ENCODE assay signal across 1 cellular context in the genomic region with DNA sequence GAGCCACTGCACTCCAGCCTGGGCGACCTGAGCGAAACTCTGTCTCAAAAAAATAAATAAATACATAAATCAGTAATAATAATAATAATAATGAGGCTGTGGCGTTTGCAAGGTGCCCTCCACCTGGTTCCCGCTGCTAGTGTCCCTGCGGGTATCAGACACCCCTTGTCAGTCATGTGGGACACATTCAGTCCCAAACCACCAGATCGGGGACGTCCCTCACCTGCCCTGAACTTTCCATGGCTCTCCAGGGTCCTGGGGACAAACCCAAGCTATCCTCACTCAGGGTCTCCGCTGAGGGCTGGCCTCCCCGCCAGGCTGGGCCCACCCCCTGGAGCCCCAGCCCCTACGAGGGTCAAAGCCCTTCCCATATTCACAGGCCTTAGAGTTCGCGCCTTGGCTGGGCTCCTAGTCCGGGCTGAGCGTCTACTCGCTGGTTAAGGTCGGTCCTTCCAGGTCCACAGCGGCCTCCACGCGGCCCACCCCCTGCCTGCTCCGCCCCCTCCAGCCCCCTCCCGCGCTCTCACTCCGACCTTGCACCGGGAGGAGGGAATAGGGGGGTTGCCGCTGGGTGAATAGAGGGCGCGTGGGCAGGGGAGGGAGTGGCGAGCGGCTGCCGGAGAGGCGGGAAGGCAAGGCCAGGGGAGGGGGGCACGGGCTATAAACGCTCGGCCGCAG.
TF ChIP-seq lines count a peak whose summit lies in the region.

No MANE protein-coding gene starts in this region.

TF ChIP-seq in IMR-90, 13 proteins besides CTCF, POLR2A, EP300 and RAD21:
- no peak for TF ChIP-seq FOS (IDR thresholded peaks at IDR 0.05; ENCODE audit: low read depth, low read length)
- TF ChIP-seq NFE2L2 (IDR thresholded peaks at IDR 0.05; ENCODE audit: low read depth, low read length): no peak
- TF ChIP-seq MAFK (IDR thresholded peaks at IDR 0.05; ENCODE audit: low read depth, low read length): no peak
- TF ChIP-seq CHD1 (IDR thresholded peaks at IDR 0.05; ENCODE audit: low read depth, low read length): no peak
- TF ChIP-seq SMC3 (IDR thresholded peaks at IDR 0.05; ENCODE audit: low read depth, low read length): no peak
